ENCODE assay signal across 14 cellular contexts in genomic region chr1:198153103-198153502, GRCh38. TPM values are rescaled to one million over a fixed set of nuclear protein-coding genes. Genes with fewer than 3 reads are reported as not detected.
DNase-seq lines count a peak whose midpoint lies in the region; FAIRE-seq and TF ChIP-seq lines count a peak whose summit lies in the region.
"Had no signal": no experiment of that assay in that cellular context is flagged by ENCODE, and none has a peak within 500 bp of the region (broad histone marks: within the 10 kb centered on the region; RNA-seq: fewer than 3 reads in every experiment).

No MANE protein-coding gene starts in this region.

- intact Hi-C loops in sigmoid colon (cut with DNase I), result loop anchor here (10.0 kb wide), 3 partner anchors 68 to 378 kb away; partner anchors contain the start of gene DENND1B

- no peak overlapping the region for H3K9ac ChIP-seq in skeletal muscle tissue (ENCODE audit: low read depth in 1 of 3, low read length in 3 of 3)

- H3K4me1 ChIP-seq in skeletal muscle tissue (ENCODE audit: control insufficient read depth in 3 of 3, insufficient read depth in 3 of 3, low read length in 3 of 3), result peaks cover 13 to 31% (median 22%) of the 10 kb centered on the region in 3 donors
- H3K4me1 ChIP-seq in sigmoid colon, result peaks cover 0 to 4% (median 3%) of the 10 kb centered on the region in 4 donors

- H3K4me3 ChIP-seq in foreskin fibroblast (ENCODE audit: low read depth in 1 of 2, low read length in 2 of 2), result no peak overlapping the region
- H3K4me3 ChIP-seq in skeletal muscle tissue (ENCODE audit: low read length in 3 of 3), result no peak overlapping the region
- no peak overlapping the region for H3K4me3 ChIP-seq in sigmoid colon
- H3K4me3 ChIP-seq: skin epidermis had no signal

- DNase-seq in NCI-H1092 treated with DMSO at 0.1 percent for 48 hours (lab: John Stamatoyannopoulos, UW) (peak; percentile 12), NCI-H1092 (lab: John Stamatoyannopoulos, UW) (no peak), SKM-1 (lab: John Stamatoyannopoulos, UW; ENCODE audit: unreplicated experiment) (peak; percentile 32), foreskin fibroblast (peak; percentile 50 to 66), urothelium cell line (ENCODE audit: low spot score) (no peak), sigmoid colon (no peak), GM10248 (ENCODE audit: extremely low spot score) (no peak)
- DNase-seq: NCI-H524 treated with DMSO at 0.1 percent for 48 hours, trophoblast cell had no signal

- TF ChIP-seq CTCF in foreskin fibroblast (IDR thresholded peaks at IDR 0.05; ENCODE audit: low read depth, low read length), result no peak
- TF ChIP-seq CTCF in sigmoid colon (IDR thresholded peaks at IDR 0.05), result no peak
- TF ChIP-seq CTCF in GM10248 (IDR thresholded peaks at IDR 0.05; ENCODE audit: control extremely low read depth, extremely low read depth, low read depth, missing control alignments), result no peak

- H3K9me3 ChIP-seq in skeletal muscle tissue (ENCODE audit: control insufficient read depth in 3 of 3, low read length in 3 of 3) (no peaks in the 10 kb centered on the region), sigmoid colon (no peaks in the 10 kb centered on the region)

- H3K27ac ChIP-seq in skeletal muscle tissue (ENCODE audit: low read depth, low read length) (peak overlapping the region; percentile 75), sigmoid colon (no peak overlapping the region)
- H3K27ac ChIP-seq: epithelial cell of prostate, skin epidermis had no signal

- TF ChIP-seq POLR2A in sigmoid colon (IDR thresholded peaks at IDR 0.05), result no peak

- POLR2A ChIA-PET in GM10248 (lab: Yijun Ruan, JAX), result no interaction called here

- no peak for FAIRE-seq in urothelium cell line (lab: Jason Lieb, UNC)
- FAIRE-seq: A204.1, GM12891 had no signal

- no peak for TF ChIP-seq EP300 in sigmoid colon (IDR thresholded peaks at IDR 0.05)

- CTCF ChIA-PET in GM10248 (lab: Yijun Ruan, JAX), result interaction anchor here (0.9 to 1.4 kb wide), 4 partner anchors 13 to 202 kb away, joined by 3 to 5 read pairs (median 4); no protein-coding TSS in a partner anchor

- H3K27me3 ChIP-seq in skeletal muscle tissue (ENCODE audit: control insufficient read depth in 3 of 3, insufficient read depth in 3 of 3, low read length in 3 of 3) (no peaks in the 10 kb centered on the region), sigmoid colon (no peaks in the 10 kb centered on the region)

- H3K36me3 ChIP-seq in skeletal muscle tissue (ENCODE audit: control insufficient read depth in 3 of 3, insufficient read depth in 3 of 3, low read length in 3 of 3), result no peaks in the 10 kb centered on the region
- no peaks in the 10 kb centered on the region for H3K36me3 ChIP-seq in sigmoid colon

RNA-seq across cellular contexts. Expression of gene NEK7, which starts 3.7 kb away (rescaled TPM):
- total RNA-seq in skeletal muscle tissue (52.7 TPM), sigmoid colon (100 to 1,000 TPM; 171 to 312 (median 199) TPM)
- 10 to 100 TPM; 15.2 to 39.0 (median 26.1) TPM for polyA plus RNA-seq in sigmoid colon

Comparison
In these comparisons a context has a peak if more than half of its experiments do, and no peak if none do; other contexts are left out.
1. DNase-seq: peak in NCI-H1092 treated with DMSO at 0.1 percent for 48 hours (single experiment), SKM-1 (single experiment) and foreskin fibroblast (2 of 2); none in NCI-H1092 (single experiment), urothelium cell line (single experiment), sigmoid colon (single experiment) and GM10248 (single experiment).